Comparison of ENCODE assay signal across 2 cellular contexts in the genomic region with DNA sequence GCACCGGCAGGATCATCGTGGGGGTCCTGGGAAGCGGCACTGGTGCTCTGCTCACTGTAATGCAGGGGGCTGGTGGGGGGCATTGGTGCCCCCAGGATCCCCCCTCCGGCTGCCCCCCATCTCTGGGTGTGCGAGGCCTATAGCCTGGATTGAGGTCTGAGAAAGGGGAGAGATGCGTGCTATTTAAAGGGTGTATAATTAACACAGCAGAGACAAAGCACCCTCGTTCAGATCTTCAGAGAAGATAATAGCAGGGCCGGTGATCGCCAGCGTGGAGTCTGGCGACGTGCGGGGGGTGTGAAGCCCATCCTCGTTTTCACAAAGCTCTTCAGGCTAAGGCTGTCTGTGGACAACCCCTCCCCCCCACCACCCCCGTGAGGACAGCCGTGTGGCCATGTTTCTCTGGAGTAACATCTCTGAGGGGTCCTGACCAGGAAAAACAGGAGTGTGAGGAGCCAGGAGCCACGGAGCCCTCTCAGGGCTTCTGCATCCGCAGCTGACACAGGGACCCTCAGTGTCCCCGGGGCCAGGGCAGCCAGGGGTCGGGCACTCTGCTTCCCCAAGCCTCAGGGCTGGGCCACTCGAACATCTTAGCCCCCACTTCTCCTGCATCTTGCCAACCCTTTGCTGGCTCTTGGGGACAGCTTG.
TF ChIP-seq lines count a peak whose summit lies in the region.

No MANE protein-coding gene starts in this region.

TF ChIP-seq in SK-N-SH treated with all-trans-retinoic acid at 6 μM for 48 hours, 23 proteins besides CTCF, POLR2A, EP300 and RAD21 (continued from another document):
- TF ChIP-seq, protein P1, sequence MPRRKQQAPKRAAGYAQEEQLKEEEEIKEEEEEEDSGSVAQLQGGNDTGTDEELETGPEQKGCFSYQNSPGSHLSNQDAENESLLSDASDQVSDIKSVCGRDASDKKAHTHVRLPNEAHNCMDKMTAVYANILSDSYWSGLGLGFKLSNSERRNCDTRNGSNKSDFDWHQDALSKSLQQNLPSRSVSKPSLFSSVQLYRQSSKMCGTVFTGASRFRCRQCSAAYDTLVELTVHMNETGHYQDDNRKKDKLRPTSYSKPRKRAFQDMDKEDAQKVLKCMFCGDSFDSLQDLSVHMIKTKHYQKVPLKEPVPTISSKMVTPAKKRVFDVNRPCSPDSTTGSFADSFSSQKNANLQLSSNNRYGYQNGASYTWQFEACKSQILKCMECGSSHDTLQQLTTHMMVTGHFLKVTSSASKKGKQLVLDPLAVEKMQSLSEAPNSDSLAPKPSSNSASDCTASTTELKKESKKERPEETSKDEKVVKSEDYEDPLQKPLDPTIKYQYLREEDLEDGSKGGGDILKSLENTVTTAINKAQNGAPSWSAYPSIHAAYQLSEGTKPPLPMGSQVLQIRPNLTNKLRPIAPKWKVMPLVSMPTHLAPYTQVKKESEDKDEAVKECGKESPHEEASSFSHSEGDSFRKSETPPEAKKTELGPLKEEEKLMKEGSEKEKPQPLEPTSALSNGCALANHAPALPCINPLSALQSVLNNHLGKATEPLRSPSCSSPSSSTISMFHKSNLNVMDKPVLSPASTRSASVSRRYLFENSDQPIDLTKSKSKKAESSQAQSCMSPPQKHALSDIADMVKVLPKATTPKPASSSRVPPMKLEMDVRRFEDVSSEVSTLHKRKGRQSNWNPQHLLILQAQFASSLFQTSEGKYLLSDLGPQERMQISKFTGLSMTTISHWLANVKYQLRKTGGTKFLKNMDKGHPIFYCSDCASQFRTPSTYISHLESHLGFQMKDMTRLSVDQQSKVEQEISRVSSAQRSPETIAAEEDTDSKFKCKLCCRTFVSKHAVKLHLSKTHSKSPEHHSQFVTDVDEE (CRISPR knock-in tag; IDR thresholded peaks at IDR 0.05): no peak
- TF ChIP-seq, protein P2, sequence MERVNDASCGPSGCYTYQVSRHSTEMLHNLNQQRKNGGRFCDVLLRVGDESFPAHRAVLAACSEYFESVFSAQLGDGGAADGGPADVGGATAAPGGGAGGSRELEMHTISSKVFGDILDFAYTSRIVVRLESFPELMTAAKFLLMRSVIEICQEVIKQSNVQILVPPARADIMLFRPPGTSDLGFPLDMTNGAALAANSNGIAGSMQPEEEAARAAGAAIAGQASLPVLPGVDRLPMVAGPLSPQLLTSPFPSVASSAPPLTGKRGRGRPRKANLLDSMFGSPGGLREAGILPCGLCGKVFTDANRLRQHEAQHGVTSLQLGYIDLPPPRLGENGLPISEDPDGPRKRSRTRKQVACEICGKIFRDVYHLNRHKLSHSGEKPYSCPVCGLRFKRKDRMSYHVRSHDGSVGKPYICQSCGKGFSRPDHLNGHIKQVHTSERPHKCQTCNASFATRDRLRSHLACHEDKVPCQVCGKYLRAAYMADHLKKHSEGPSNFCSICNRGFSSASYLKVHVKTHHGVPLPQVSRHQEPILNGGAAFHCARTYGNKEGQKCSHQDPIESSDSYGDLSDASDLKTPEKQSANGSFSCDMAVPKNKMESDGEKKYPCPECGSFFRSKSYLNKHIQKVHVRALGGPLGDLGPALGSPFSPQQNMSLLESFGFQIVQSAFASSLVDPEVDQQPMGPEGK (CRISPR knock-in tag; IDR thresholded peaks at IDR 0.05; ENCODE audit: borderline replicate concordance): no peak
- no peak for TF ChIP-seq ZFP3 (CRISPR knock-in tag; IDR thresholded peaks at IDR 0.05)
- no peak for TF ChIP-seq RARB (CRISPR knock-in tag; IDR thresholded peaks at IDR 0.05)
- TF ChIP-seq CSDC2 (CRISPR knock-in tag; IDR thresholded peaks at IDR 0.05): no peak
- TF ChIP-seq ESRRG (CRISPR knock-in tag; IDR thresholded peaks at IDR 0.05): no peak
- TF ChIP-seq, protein P3, sequence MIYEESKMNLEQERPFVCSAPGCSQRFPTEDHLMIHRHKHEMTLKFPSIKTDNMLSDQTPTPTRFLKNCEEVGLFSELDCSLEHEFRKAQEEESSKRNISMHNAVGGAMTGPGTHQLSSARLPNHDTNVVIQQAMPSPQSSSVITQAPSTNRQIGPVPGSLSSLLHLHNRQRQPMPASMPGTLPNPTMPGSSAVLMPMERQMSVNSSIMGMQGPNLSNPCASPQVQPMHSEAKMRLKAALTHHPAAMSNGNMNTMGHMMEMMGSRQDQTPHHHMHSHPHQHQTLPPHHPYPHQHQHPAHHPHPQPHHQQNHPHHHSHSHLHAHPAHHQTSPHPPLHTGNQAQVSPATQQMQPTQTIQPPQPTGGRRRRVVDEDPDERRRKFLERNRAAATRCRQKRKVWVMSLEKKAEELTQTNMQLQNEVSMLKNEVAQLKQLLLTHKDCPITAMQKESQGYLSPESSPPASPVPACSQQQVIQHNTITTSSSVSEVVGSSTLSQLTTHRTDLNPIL (CRISPR knock-in tag; IDR thresholded peaks at IDR 0.05; ENCODE audit: low read depth): no peak

TF ChIP-seq in neural cell, 6 proteins besides CTCF, POLR2A, EP300 and RAD21 (continued from another document):
- TF ChIP-seq POLR2AphosphoS5 (IDR thresholded peaks at IDR 0.05): no peak
TF ChIP-seq in neural cell: peak in this region for 0.
